8 cellular contexts compared by ENCODE assay signal in genomic region chr1:248837794-248838356, GRCh38. TPM values are rescaled to one million over a fixed set of nuclear protein-coding genes. Genes with fewer than 3 reads are reported as not detected.
DNase-seq lines count a peak whose midpoint lies in the region; ATAC-seq, FAIRE-seq and TF ChIP-seq lines count a peak whose summit lies in the region.

TSS of gene ZNF672 (plus strand) at chr1:248838224. CDS start at chr1:248847275, 9,051 bp downstream.

- H3K4me2 ChIP-seq in keratinocyte (ENCODE audit: control insufficient read depth, extremely low read depth, insufficient read depth, low read depth, low read length) = peak within 1 kb of the TSS; percentile 93

- no peaks in the 10 kb centered on the region for H3K9me1 ChIP-seq in keratinocyte (ENCODE audit: control insufficient read depth, extremely low read depth, insufficient read depth, low read length)

- DNase-seq in Ammon's horn (ENCODE audit: low spot score) = peak; percentile 98
- DNase-seq in NCI-H460 (ENCODE audit: extremely low read depth, low read depth) = peak; percentile 100
- DNase-seq in central memory CD8-positive, alpha-beta T cell (ENCODE audit: low spot score in 2 of 2) = peak; percentile 86 to 88
- no peak for DNase-seq in keratinocyte (ENCODE audit: low read depth, low spot score)
- DNase-seq in stimulated activated CD4-positive, alpha-beta T cell treated with anti-CD3 and anti-CD28 coated beads, Interleukin-12 subunit alpha, Interleukin-12 subunit beta, amount 100 ng/mL, for 48 hours (ENCODE audit: low read depth in 2 of 3, low spot score in 1 of 3) = peak; percentile 87 to 94 (median 87)

- dilution Hi-C loops in keratinocyte (cut with MboI; ENCODE audit: extremely low pct_ligation_motif_present, low sequenced_read_pairs) = no loop called here

- no peak within 1 kb of the TSS for H3K4me3 Mint-ChIP-seq in central memory CD8-positive, alpha-beta T cell

- H4K20me1 ChIP-seq in keratinocyte (ENCODE audit: control insufficient read depth, extremely low read depth, insufficient read depth, low read length) = no peaks in the 10 kb centered on the region

- no peaks in the 10 kb centered on the region for H3K9me3 ChIP-seq in keratinocyte (ENCODE audit: control insufficient read depth, low read depth, low read length)

- H3K27me3 ChIP-seq in keratinocyte (ENCODE audit: control insufficient read depth, extremely low read depth, insufficient read depth, low read length) = no peaks in the 10 kb centered on the region

- FAIRE-seq in keratinocyte (lab: Jason Lieb, UNC) = no peak

- H3K36me3 Mint-ChIP-seq in central memory CD8-positive, alpha-beta T cell (ENCODE audit: insufficient read depth) = peaks cover 13% of the 10 kb centered on the region

- peaks cover 24% of the 10 kb centered on the region for H3K4me1 Mint-ChIP-seq in central memory CD8-positive, alpha-beta T cell

- TF ChIP-seq CTCF in keratinocyte (optimal IDR thresholded peaks at IDR 0.05 in 1 of 3, IDR thresholded peaks at IDR 0.05 in 1 of 3, conservative IDR thresholded peaks at IDR 0.05 in 1 of 3; ENCODE audit: extremely low read depth in 1 of 3, insufficient read depth in 2 of 3, low read length in 3 of 3) = no peak

- peaks cover 26% of the 10 kb centered on the region for H3K4me1 ChIP-seq in keratinocyte (ENCODE audit: control insufficient read depth, extremely low read depth, insufficient read depth, low read length)

- H3K9ac ChIP-seq in keratinocyte (ENCODE audit: control insufficient read depth, extremely low read depth, insufficient read depth, low read length) = peak within 1 kb of the TSS; percentile 92

- H3K27ac ChIP-seq in keratinocyte (ENCODE audit: control insufficient read depth, insufficient read depth, low read length) = peak within 1 kb of the TSS; percentile 94

- peak; percentile 84 for ATAC-seq in HG03432 (IDR thresholded peaks at IDR 0.05; ENCODE audit: unreplicated experiment)
- ATAC-seq in activated CD4-positive, CD25-positive, alpha-beta regulatory T cell treated with anti-CD3 and anti-CD28 coated beads, Interleukin-2, amount 50 U/mL, for 24 hours = peak; percentile 90 to 91
- peak; percentile 83 for ATAC-seq in central memory CD8-positive, alpha-beta T cell (replicated peaks; ENCODE audit: extremely low read depth, poor library complexity, severe bottlenecking)

- TF ChIP-seq POLR2A in GM19193 (IDR thresholded peaks at IDR 0.05; ENCODE audit: extremely low read depth, insufficient read depth, insufficient read length) = peak; percentile 89

- H3K27ac Mint-ChIP-seq in central memory CD8-positive, alpha-beta T cell (ENCODE audit: low read depth) = no peak within 1 kb of the TSS

- no peaks in the 10 kb centered on the region for H3K27me3 Mint-ChIP-seq in central memory CD8-positive, alpha-beta T cell

- H3K36me3 ChIP-seq in keratinocyte (ENCODE audit: control insufficient read depth in 2 of 2, extremely low read depth in 1 of 2, insufficient read depth in 2 of 2, low read length in 2 of 2) = no peaks in the 10 kb centered on the region

- peak within 1 kb of the TSS; percentile 77 to 90 (median 77) for H3K4me3 ChIP-seq in keratinocyte (ENCODE audit: control insufficient read depth in 2 of 3, extremely low read depth in 1 of 3, insufficient read depth in 2 of 3, low read depth in 1 of 3, low read length in 3 of 3)

- peak within 1 kb of the TSS; percentile 93 for H2AFZ ChIP-seq in keratinocyte (ENCODE audit: control insufficient read depth, low read length)

- H3K79me2 ChIP-seq in keratinocyte (ENCODE audit: control insufficient read depth, insufficient read depth, low read length) = peaks cover 17% of the 10 kb centered on the region

- no peaks in the 10 kb centered on the region for H3K9me3 Mint-ChIP-seq in central memory CD8-positive, alpha-beta T cell

RNA-seq across cellular contexts. Expression of gene ZNF672, which starts in this region (rescaled TPM):
- 33.0 and 38.6 TPM in 2 replicates for total RNA-seq in NCI-H460 (2014; rRNA removed; shearing (Covaris generic))
- 36.9 and 49.5 TPM in 2 replicates for polyA plus RNA-seq in NCI-H460 (2014; cell fraction: nucleus; rRNA removed)
- polyA plus RNA-seq in keratinocyte = 12.6 to 16.9 TPM (median 15.4 TPM) in 3 replicates
- 2.9 TPM for polyA plus RNA-seq in keratinocyte (2011; ENCODE audit: low read depth)
- polyA plus RNA-seq in keratinocyte (2011; cell fraction: cytosol; rRNA removed) = 11.3 and 12.8 TPM in 2 replicates
- polyA plus RNA-seq in keratinocyte (2011; cell fraction: nucleus; rRNA removed) = 15.4 and 15.6 TPM in 2 replicates
- 11.2 and 12.4 TPM in 2 replicates for polyA plus RNA-seq in keratinocyte (2012; ENCODE audit: low replicate concordance)
- 14.9 to 19.9 TPM (median 19.3 TPM) in 3 replicates for polyA minus RNA-seq in keratinocyte
- polyA minus RNA-seq in keratinocyte (2011; cell fraction: cytosol; rRNA and poly(A)+ RNA removed) = 24.6 TPM
- 11.7 and 12.8 TPM in 2 replicates for polyA minus RNA-seq in keratinocyte (2011; cell fraction: nucleus; rRNA and poly(A)+ RNA removed)
